In the genomic region with DNA sequence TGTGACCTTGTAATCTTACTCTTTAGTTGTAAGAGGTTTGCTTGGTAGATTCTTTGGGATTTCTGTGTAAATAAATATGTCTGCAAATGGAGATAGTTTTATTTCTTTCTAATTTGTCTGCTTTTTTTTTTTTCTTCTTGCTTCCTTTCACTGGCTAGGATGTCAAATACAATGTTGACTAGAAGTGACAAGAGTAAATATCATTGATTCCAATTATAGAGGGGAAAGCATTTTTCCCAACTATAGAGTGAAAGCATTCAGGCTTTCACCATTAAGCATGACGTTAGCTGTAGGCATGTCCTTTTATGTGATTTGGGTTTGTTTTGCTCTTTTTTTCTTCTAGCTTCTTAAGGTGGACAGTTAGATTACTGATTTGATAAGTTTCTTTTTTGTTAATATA, we compare ENCODE assay signal across 17 cellular contexts. TPM values are rescaled to one million over a fixed set of nuclear protein-coding genes. Genes with fewer than 3 reads are reported as not detected.
DNase-seq lines count a peak whose midpoint lies in the region; ATAC-seq and FAIRE-seq lines count a peak whose summit lies in the region.
"Had no signal": no experiment of that assay in that cellular context is flagged by ENCODE, and none has a peak within 500 bp of the region (broad histone marks: within the 10 kb centered on the region; RNA-seq: fewer than 3 reads in every experiment).

No MANE protein-coding gene starts in this region.

- no peak for ATAC-seq in activated T-cell treated with anti-CD3 and anti-CD28 coated beads, Interleukin-2, amount 50 U/mL, for 72 hours (replicated peaks in 1 of 2)
- ATAC-seq in activated T-cell treated with anti-CD3 and anti-CD28 coated beads, Interleukin-2, amount 50 U/mL, for 4 hours: no peak
- no peak for ATAC-seq in central memory CD8-positive, alpha-beta T cell (replicated peaks; ENCODE audit: extremely low read depth, poor library complexity, severe bottlenecking)
- no peak for ATAC-seq in naive B cell (ENCODE audit: low read depth in 2 of 2)
- ATAC-seq in GM18873 (IDR thresholded peaks at IDR 0.05; ENCODE audit: low FRiP score, unreplicated experiment): no peak

- peaks cover 0 to 3% of the 10 kb centered on the region in 2 donors for H3K9me3 Mint-ChIP-seq in activated T-cell treated with anti-CD3 and anti-CD28 coated beads, Interleukin-2, amount 50 U/mL, for 72 hours
- peaks cover 5% of the 10 kb centered on the region for H3K9me3 Mint-ChIP-seq in activated T-cell treated with anti-CD3 and anti-CD28 coated beads, Interleukin-2, amount 50 U/mL, for 4 hours
- H3K9me3 Mint-ChIP-seq in central memory CD8-positive, alpha-beta T cell: peaks cover 3% of the 10 kb centered on the region
- H3K9me3 Mint-ChIP-seq in naive B cell: peaks cover 0 to 9% (median 1%) of the 10 kb centered on the region in 7 donors

- FAIRE-seq in frontal cortex (lab: Jason Lieb, UNC): no peak

- no peak overlapping the region for H3K4me3 Mint-ChIP-seq in activated T-cell treated with anti-CD3 and anti-CD28 coated beads, Interleukin-2, amount 50 U/mL, for 72 hours
- no peak overlapping the region for H3K4me3 Mint-ChIP-seq in activated T-cell treated with anti-CD3 and anti-CD28 coated beads, Interleukin-2, amount 50 U/mL, for 4 hours
- no peak overlapping the region for H3K4me3 Mint-ChIP-seq in central memory CD8-positive, alpha-beta T cell
- H3K4me3 Mint-ChIP-seq in naive B cell: peak overlapping the region in 4 of 8 donors; percentile 1 to 32 (median 28)

- H3K27ac Mint-ChIP-seq in activated T-cell treated with anti-CD3 and anti-CD28 coated beads, Interleukin-2, amount 50 U/mL, for 72 hours: peak overlapping the region; percentile 24
- peak overlapping the region; percentile 33 for H3K27ac Mint-ChIP-seq in central memory CD8-positive, alpha-beta T cell (ENCODE audit: low read depth)
- H3K27ac Mint-ChIP-seq in naive B cell: peak overlapping the region in 4 of 6 donors; percentile 28 to 72 (median 36)

- H3K36me3 Mint-ChIP-seq in activated T-cell treated with anti-CD3 and anti-CD28 coated beads, Interleukin-2, amount 50 U/mL, for 72 hours (ENCODE audit: insufficient read depth in 2 of 2): peaks cover 5 to 6% of the 10 kb centered on the region in 2 donors
- H3K36me3 Mint-ChIP-seq in activated T-cell treated with anti-CD3 and anti-CD28 coated beads, Interleukin-2, amount 50 U/mL, for 4 hours (ENCODE audit: insufficient read depth): peaks cover 9% of the 10 kb centered on the region
- H3K36me3 Mint-ChIP-seq in central memory CD8-positive, alpha-beta T cell (ENCODE audit: insufficient read depth): no peaks in the 10 kb centered on the region
- peaks cover 0 to 5% of the 10 kb centered on the region in 2 donors for H3K36me3 Mint-ChIP-seq in naive B cell

- peaks cover 63% of the 10 kb centered on the region for H3K4me1 Mint-ChIP-seq in activated T-cell treated with anti-CD3 and anti-CD28 coated beads, Interleukin-2, amount 50 U/mL, for 72 hours (ENCODE audit: low read depth)
- H3K4me1 Mint-ChIP-seq in activated T-cell treated with anti-CD3 and anti-CD28 coated beads, Interleukin-2, amount 50 U/mL, for 4 hours (ENCODE audit: low read depth): peaks cover 69% of the 10 kb centered on the region
- peaks cover 81% of the 10 kb centered on the region for H3K4me1 Mint-ChIP-seq in central memory CD8-positive, alpha-beta T cell
- H3K4me1 Mint-ChIP-seq in naive B cell: peaks cover 74 to 94% (median 75%) of the 10 kb centered on the region in 3 donors

- DNase-seq in activated T-cell treated with anti-CD3 and anti-CD28 coated beads, Interleukin-2, amount 50 U/mL, for 72 hours: no peak
- DNase-seq in activated T-cell treated with anti-CD3 and anti-CD28 coated beads, Interleukin-2, amount 50 U/mL, for 4 hours: no peak
- no peak for DNase-seq in central memory CD8-positive, alpha-beta T cell (ENCODE audit: low spot score in 2 of 2)
- DNase-seq in naive B cell (no peak), occipital lobe (lab: John Stamatoyannopoulos, UW) (no peak), frontal cortex (ENCODE audit: low spot score in 2 of 2) (no peak), NCI-H510A treated with DMSO at 0.1 percent for 48 hours (lab: John Stamatoyannopoulos, UW) (no peak)
- DNase-seq: DMS79 treated with DMSO at 0.1 percent for 48 hours, Karpas-422, MG63, NCI-H1048, NCI-H1436 treated with DMSO at 0.1 percent for 48 hours, NCI-H2081, NCI-H774, Right ventricle myocardium superior had no signal

- no peaks in the 10 kb centered on the region for H3K27me3 Mint-ChIP-seq in activated T-cell treated with anti-CD3 and anti-CD28 coated beads, Interleukin-2, amount 50 U/mL, for 72 hours (ENCODE audit: low read depth)
- H3K27me3 Mint-ChIP-seq in activated T-cell treated with anti-CD3 and anti-CD28 coated beads, Interleukin-2, amount 50 U/mL, for 4 hours (ENCODE audit: low read depth): no peaks in the 10 kb centered on the region
- no peaks in the 10 kb centered on the region for H3K27me3 Mint-ChIP-seq in central memory CD8-positive, alpha-beta T cell
- no peaks in the 10 kb centered on the region for H3K27me3 Mint-ChIP-seq in naive B cell
- H3K27me3 Mint-ChIP-seq: IgD-negative memory B cell had no signal

RNA-seq across cellular contexts. Expression of gene SOCS5, which starts 25.0 kb away (rescaled TPM):
- total RNA-seq in activated T-cell treated with anti-CD3 and anti-CD28 coated beads, Interleukin-2, amount 50 U/mL, for 72 hours: 1 to 10 TPM; 7.1 to 7.4 TPM
- total RNA-seq in activated T-cell treated with anti-CD3 and anti-CD28 coated beads, Interleukin-2, amount 50 U/mL, for 4 hours: 1 to 10 TPM; 5.7 to 6.5 (median 6.0) TPM
- 10 to 100 TPM in 4 of 6 donors, 1 to 10 TPM in 2; 7.1 to 21.7 (median 13.3) TPM for polyA plus RNA-seq in naive B cell (ENCODE audit: low read depth in 6 of 6)
- total RNA-seq in occipital lobe (43.7 TPM), frontal cortex (37.9 TPM)
